Comparison of ENCODE assay signal across 17 cellular contexts in genomic region chr19:42150940-42151339, GRCh38.
"Had no signal": no experiment of that assay in that cellular context is flagged by ENCODE, and none has a peak within 500 bp of the region (broad histone marks: within the 10 kb centered on the region; RNA-seq: fewer than 3 reads in every experiment).

No MANE protein-coding gene starts in this region.

- H3K9ac ChIP-seq: parathyroid adenoma had no signal

- H3K4me1 ChIP-seq: adrenal gland, esophagus muscularis mucosa, left lung, parathyroid adenoma, testis had no signal

- H3K27ac ChIP-seq: adrenal gland, esophagus muscularis mucosa, left lung, neutrophil, parathyroid adenoma, testis had no signal

- H3K27me3 ChIP-seq: testis had no signal

- H3K9me3 ChIP-seq: adrenal gland, esophagus muscularis mucosa, left lung, neutrophil, testis had no signal

- H3K4me2 ChIP-seq: smooth muscle cell had no signal

- ATAC-seq: activated T-cell treated with anti-CD3 and anti-CD28 coated beads, Interleukin-2, amount 50 U/mL, for 72 hours; left lung; sciatic nerve; stimulated activated effector memory CD8-positive, alpha-beta T cell treated with anti-CD3 and anti-CD28 coated beads, Interleukin-12 subunit alpha, Interleukin-12 subunit beta, amount 100 ng/mL, for 72 hours had no signal

- H2AFZ ChIP-seq: parathyroid adenoma had no signal

- H3K4me3 ChIP-seq: adrenal gland, esophagus muscularis mucosa, left lung, smooth muscle cell, testis had no signal

- DNase-seq: activated CD4-positive, alpha-beta T cell treated with anti-CD3 and anti-CD28 coated beads for 1 hour; activated CD8-positive, alpha-beta memory T cell treated with anti-CD3 and anti-CD28 coated beads for 24 hours; activated effector memory CD4-positive, alpha-beta T cell treated with anti-CD3 and anti-CD28 coated beads, Interleukin-2, amount 50 U/mL, for 16 hours; activated T-cell treated with anti-CD3 and anti-CD28 coated beads, Interleukin-2, amount 50 U/mL, for 72 hours; adrenal gland; cerebellar nuclear complex; cortex of kidney; left lung; midbrain; stimulated activated CD4-positive, alpha-beta T cell treated with anti-CD3 and anti-CD28 coated beads, Interleukin-4, amount 100 ng/mL, for 24 hours; testis had no signal

- H3K36me3 ChIP-seq: adrenal gland, esophagus muscularis mucosa, left lung, neutrophil had no signal
